In genomic region chr4:173332021-173332487, GRCh38 we compare ENCODE assay signal across 1 cellular context.
TF ChIP-seq lines count a peak whose summit lies in the region.

No MANE protein-coding gene starts in this region.

TF ChIP-seq in GM12878, 131 proteins besides CTCF, POLR2A, EP300 and RAD21:
- no peak for TF ChIP-seq TCF7 (IDR thresholded peaks at IDR 0.05; ENCODE audit: borderline replicate concordance)
- 0 out of 2 replicates have a peak, but pooled peaks have one; percentile 18 for TF ChIP-seq NFIC (IDR thresholded peaks at IDR 0.05; ENCODE audit: low read depth, low read length)
- TF ChIP-seq ASH2L (IDR thresholded peaks at IDR 0.05; ENCODE audit: borderline replicate concordance, low read depth) = no peak
- TF ChIP-seq PAX5 (IDR thresholded peaks at IDR 0.05; ENCODE audit: borderline replicate concordance, low read depth, low read length) = no peak
- TF ChIP-seq NR2C2 (IDR thresholded peaks at IDR 0.05; ENCODE audit: borderline replicate concordance, control insufficient read depth, insufficient read length, low read depth) = no peak
- TF ChIP-seq ZBTB4 (CRISPR knock-in tag; IDR thresholded peaks at IDR 0.05) = no peak
- TF ChIP-seq E2F4 (IDR thresholded peaks at IDR 0.05; ENCODE audit: low read depth, low read length) = no peak
- peak; percentile 78 for TF ChIP-seq CREB1 (IDR thresholded peaks at IDR 0.05; ENCODE audit: low read depth)
- TF ChIP-seq, protein P1, sequence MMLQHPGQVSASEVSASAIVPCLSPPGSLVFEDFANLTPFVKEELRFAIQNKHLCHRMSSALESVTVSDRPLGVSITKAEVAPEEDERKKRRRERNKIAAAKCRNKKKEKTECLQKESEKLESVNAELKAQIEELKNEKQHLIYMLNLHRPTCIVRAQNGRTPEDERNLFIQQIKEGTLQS (IDR thresholded peaks at IDR 0.05; ENCODE audit: borderline replicate concordance, extremely low read depth, low read depth, low read length) = no peak
- TF ChIP-seq POLR2AphosphoS5 (IDR thresholded peaks at IDR 0.05; ENCODE audit: low read length) = 0 out of 2 replicates have a peak, but pooled peaks have one; percentile 20
- no peak for TF ChIP-seq MAX (IDR thresholded peaks at IDR 0.05; ENCODE audit: low read depth, low read length)
- TF ChIP-seq CREM (IDR thresholded peaks at IDR 0.05; ENCODE audit: low read depth) = peak; percentile 43; the same call in 1 of the 2 replicates
- no peak for TF ChIP-seq CBX3 (IDR thresholded peaks at IDR 0.05; ENCODE audit: borderline replicate concordance, low read depth)
TF ChIP-seq in GM12878: peak in this region for 4.
